9 cellular contexts compared by ENCODE assay signal in the genomic region with DNA sequence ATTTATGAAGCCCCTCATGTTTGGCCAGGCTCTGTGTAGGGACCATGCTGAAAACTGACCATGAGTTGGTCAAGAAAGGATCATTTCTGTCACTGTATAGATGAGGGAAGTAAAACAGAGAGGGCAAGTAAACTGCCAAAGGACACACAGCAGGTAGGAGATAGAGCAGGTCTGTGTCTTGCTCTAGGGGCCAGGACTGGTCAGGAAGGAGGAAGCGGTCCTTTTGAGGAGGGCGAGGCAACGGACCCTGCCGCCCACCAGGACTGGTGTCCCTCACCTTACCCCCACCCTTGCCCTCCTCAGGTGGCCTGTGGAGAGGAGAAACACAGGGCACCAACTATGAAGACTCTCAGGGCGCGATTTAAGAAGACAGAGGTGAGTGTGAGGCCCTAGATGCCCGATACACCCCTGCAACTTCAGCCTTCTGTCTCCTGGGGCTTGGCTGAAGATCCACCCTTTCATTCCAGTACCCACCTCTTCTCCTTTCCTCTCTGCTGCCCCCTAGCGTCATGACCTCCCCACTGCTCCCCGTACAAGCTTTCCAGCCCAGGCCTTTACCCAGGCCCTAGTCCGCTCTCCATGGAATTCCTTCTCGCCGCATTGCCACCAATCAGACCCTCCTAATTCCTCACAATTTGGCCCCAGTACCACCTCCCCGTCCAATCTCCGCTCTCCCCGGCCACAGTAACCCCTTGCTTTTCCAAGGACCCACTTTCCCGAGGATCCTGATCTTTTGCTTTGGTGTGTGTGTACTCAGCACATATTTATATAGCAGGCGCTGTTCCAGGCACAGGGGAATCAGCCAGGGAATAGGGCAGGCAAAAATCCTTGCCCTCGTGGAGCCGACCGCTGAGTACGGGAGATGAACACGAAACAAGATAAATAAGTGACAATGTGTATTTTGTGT. TPM values are rescaled to one million over a fixed set of nuclear protein-coding genes. Genes with fewer than 3 reads are reported as not detected.
DNase-seq lines count a peak whose midpoint lies in the region; ATAC-seq lines count a peak whose summit lies in the region.
"Had no signal": no experiment of that assay in that cellular context is flagged by ENCODE, and none has a peak within 500 bp of the region (broad histone marks: within the 10 kb centered on the region; RNA-seq: fewer than 3 reads in every experiment).

No MANE protein-coding gene starts in this region.

- no peaks in the 10 kb centered on the region for H3K79me2 ChIP-seq in mesendoderm (ENCODE audit: control insufficient read depth, insufficient read depth, low read length)

- no peak overlapping the region for H4K8ac ChIP-seq in mesendoderm (ENCODE audit: low read depth, low read length)

- no peak overlapping the region for H3K9ac ChIP-seq in mesendoderm (ENCODE audit: low read length)

- H3K18ac ChIP-seq in mesendoderm (ENCODE audit: low read length): no peak overlapping the region

- H3K4ac ChIP-seq in mesendoderm (ENCODE audit: low read depth, low read length): no peak overlapping the region

- H3K27me3 ChIP-seq in mesendoderm (ENCODE audit: insufficient read depth, low read length, poor library complexity): no peaks in the 10 kb centered on the region

- no peak overlapping the region for H2BK15ac ChIP-seq in mesendoderm (replicated peaks; ENCODE audit: low read depth)

- H3K4me2 ChIP-seq in mesendoderm (ENCODE audit: low read length): no peak overlapping the region

- H3K4me1 ChIP-seq in mesendoderm (ENCODE audit: control insufficient read depth, low read depth, low read length): no peaks in the 10 kb centered on the region

- H2AK5ac ChIP-seq in mesendoderm (ENCODE audit: low read length): no peak overlapping the region

- H3K79me1 ChIP-seq in mesendoderm (ENCODE audit: low read length): peaks cover 2% of the 10 kb centered on the region

- H2BK5ac ChIP-seq in mesendoderm (ENCODE audit: low read length): no peak overlapping the region

- no peak overlapping the region for H2BK120ac ChIP-seq in mesendoderm (ENCODE audit: low read depth, low read length)

- H3K27ac ChIP-seq in mesendoderm (ENCODE audit: low read depth, low read length): no peak overlapping the region

- no peaks in the 10 kb centered on the region for H3K36me3 ChIP-seq in mesendoderm (ENCODE audit: control insufficient read depth, insufficient read depth, low read length)

- DNase-seq in AG08396 (ENCODE audit: low spot score) (peak; percentile 89), H4 (ENCODE audit: low spot score) (peak; percentile 61), NCI-H748 (lab: John Stamatoyannopoulos, UW; ENCODE audit: unreplicated experiment) (peak; percentile 60), ecto neural progenitor cell (ENCODE audit: low spot score) (peak; percentile 90), mesendoderm (peak; percentile 91)
- DNase-seq in activated CD4-positive, alpha-beta T cell treated with anti-CD3 and anti-CD28 coated beads, Interleukin-2, amount 50 U/mL, for 4 hours: peak; percentile 74 to 80
- peak; percentile 43 to 65 for DNase-seq in stimulated activated CD8-positive, alpha-beta memory T cell treated with anti-CD3 and anti-CD28 coated beads, Interleukin-2, amount 100 ng/mL, for 1 hour (ENCODE audit: low read depth in 2 of 2)

- peak overlapping the region; percentile 64 for H3K56ac ChIP-seq in mesendoderm (ENCODE audit: low read length)

- no peak overlapping the region for H4K5ac ChIP-seq in mesendoderm (ENCODE audit: low read length)

- ATAC-seq in HG02884 (IDR thresholded peaks at IDR 0.05; ENCODE audit: unreplicated experiment): no peak

- no peak overlapping the region for H3K4me3 ChIP-seq in mesendoderm (ENCODE audit: low read length)

- no CpG with 5 or more reads among the region's 22 CpGs for WGBS in mesendoderm (ENCODE audit: extremely low coverage, insufficient coverage, low lambda C conversion rate)

- H3K23ac ChIP-seq in mesendoderm (ENCODE audit: low read length): no peak overlapping the region

RNA-seq across cellular contexts. Expression of a gene that starts 3.9 kb away (rescaled TPM):
- total RNA-seq in H4 (2014; rRNA removed; shearing (Covaris generic)): 0.12 TPM in 1 of 2 replicates, not detected in the other
- polyA plus RNA-seq in mesendoderm (2013, experiment 1 of 2): 2.7 TPM
- polyA plus RNA-seq in mesendoderm (2013, experiment 2 of 2): 2.6 TPM

RNA-seq across cellular contexts. Expression of a gene that starts 4.0 kb away (rescaled TPM):
- total RNA-seq in H4 (2014; rRNA removed; shearing (Covaris generic)): 7.6 and 14.3 TPM in 2 replicates
- 14.4 TPM for polyA plus RNA-seq in mesendoderm (2013, experiment 1 of 2)
- 13.1 TPM for polyA plus RNA-seq in mesendoderm (2013, experiment 2 of 2)

RNA-seq across cellular contexts. Expression of a gene that starts 32.9 kb away (rescaled TPM):
- total RNA-seq in H4 (2014; rRNA removed; shearing (Covaris generic)): not detected in 2 replicates
- polyA plus RNA-seq in mesendoderm (2013, experiment 1 of 2): not detected
- 0.03 TPM for polyA plus RNA-seq in mesendoderm (2013, experiment 2 of 2)
- total RNA-seq: temporal lobe had no signal

RNA-seq across cellular contexts. Expression of a gene that starts 43.0 kb away (rescaled TPM):
- total RNA-seq in H4 (2014; rRNA removed; shearing (Covaris generic)): 0.33 and 1.2 TPM in 2 replicates
- 0.55 TPM for polyA plus RNA-seq in mesendoderm (2013, experiment 1 of 2)
- polyA plus RNA-seq in mesendoderm (2013, experiment 2 of 2): 0.67 TPM
